In the genomic region with DNA sequence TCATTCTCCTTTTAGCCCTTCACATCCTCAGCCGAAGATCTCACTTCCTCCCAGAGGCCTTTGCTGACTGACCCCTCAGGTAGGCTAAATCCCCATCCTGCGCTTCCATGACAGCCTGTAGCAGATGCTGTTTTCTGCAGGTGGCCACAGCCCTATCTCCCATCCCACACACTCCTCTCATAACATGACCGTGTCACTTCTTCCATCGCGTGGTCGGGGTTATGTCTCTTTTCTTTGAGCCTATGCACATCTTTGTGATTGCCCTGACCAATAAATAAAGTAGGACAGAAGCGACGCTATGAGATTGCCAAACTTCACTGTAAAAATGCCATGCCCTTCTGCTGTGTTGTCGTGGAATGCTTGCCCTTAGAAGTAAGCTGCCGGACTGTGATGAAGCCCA, we compare ENCODE assay signal across 8 cellular contexts. TPM values are rescaled to one million over a fixed set of nuclear protein-coding genes. Genes with fewer than 3 reads are reported as not detected.
A peak's percentile ranks its signal among the peaks of the same experiment; 100 is the strongest.
DNase-seq lines count a peak whose midpoint lies in the region; ATAC-seq and TF ChIP-seq lines count a peak whose summit lies in the region.
"Not testable (repeated sequence)": the region's sequence is repeated elsewhere in the genome, so short reads cannot be mapped to it uniquely, and the experiment has no call there.
"Had no signal": no experiment of that assay in that cellular context is flagged by ENCODE, and none has a peak within 500 bp of the region (broad histone marks: within the 10 kb centered on the region; RNA-seq: fewer than 3 reads in every experiment).

No MANE protein-coding gene starts in this region.

- not testable (repeated sequence) for H3K79me2 ChIP-seq in H9 (ENCODE audit: insufficient read depth, low read length)

- not testable (repeated sequence) for H2AFZ ChIP-seq in H9 (ENCODE audit: low read length)

- not testable (repeated sequence) for H3K18ac ChIP-seq in H9 (ENCODE audit: insufficient read length, low read depth, low read length)

- POLR2A ChIA-PET in activated CD4-positive, alpha-beta T cell treated with anti-CD3 and anti-CD28 coated beads for 36 hours (lab: Charles Lee): not testable (repeated sequence)

- H3K9ac ChIP-seq in H9 (ENCODE audit: extremely low read depth, insufficient read length, low read length): not testable (repeated sequence)

- H3T11ph ChIP-seq in H9 (ENCODE audit: low read length): not testable (repeated sequence)

- H4K20me1 ChIP-seq in H9 (ENCODE audit: control insufficient read depth, insufficient read depth, insufficient read length): not testable (repeated sequence)

- not testable (repeated sequence) for H2AK5ac ChIP-seq in H9 (ENCODE audit: insufficient read length, low read length)

- peak overlapping the region in 2 of 3 experiments; percentile 6 to 42; a peak in 3 of 7 replicates for H3K27ac Mint-ChIP-seq in H9
- H3K27ac Mint-ChIP-seq in activated CD4-positive, alpha-beta T cell treated with anti-CD3 and anti-CD28 coated beads for 36 hours: peak overlapping the region; percentile 78
- peak overlapping the region; percentile 10 for H3K27ac Mint-ChIP-seq in activated naive CD4-positive, alpha-beta T cell treated with anti-CD3 and anti-CD28 coated beads for 36 hours
- H3K27ac Mint-ChIP-seq in effector memory CD8-positive, alpha-beta T cell: peak overlapping the region; percentile 81 to 82
- peak overlapping the region; percentile 46 for H3K27ac Mint-ChIP-seq in neural crest cell (ENCODE audit: unreplicated experiment)
- peak overlapping the region; percentile 69 for H3K27ac Mint-ChIP-seq in stimulated activated memory B cell treated with anti-CD40 and anti-IgM and Interleukin-4, amounts not matched to agents 10 μg/mL and 1 μg/mL and 100 μg/mL, for 72 hours

- not testable (repeated sequence) for H3K4ac ChIP-seq in H9 (ENCODE audit: low read depth, low read length)

- H2BK15ac ChIP-seq in H9 (ENCODE audit: low read depth, low read length): not testable (repeated sequence)

- not testable (repeated sequence) for H2BK5ac ChIP-seq in H9 (ENCODE audit: insufficient read length, low read length)

- no CpG with 5 or more reads among the region's 10 CpGs for WGBS in H9 (ENCODE audit: extremely low coverage, insufficient read length, low lambda C conversion rate)

- not testable (repeated sequence) for DNase-seq in H9; activated CD4-positive, alpha-beta T cell treated with anti-CD3 and anti-CD28 coated beads for 36 hours; activated naive CD4-positive, alpha-beta T cell treated with anti-CD3 and anti-CD28 coated beads for 36 hours; effector memory CD8-positive, alpha-beta T cell; neural crest cell (ENCODE audit: low read depth, low spot score)
- DNase-seq in activated T-cell treated with anti-CD3 and anti-CD28 coated beads for 48 hours (ENCODE audit: low read depth): peak; percentile 26

- H4K91ac ChIP-seq in H9 (ENCODE audit: insufficient read length, low read depth, low read length): not testable (repeated sequence)

- not testable (repeated sequence) for H2BK120ac ChIP-seq in H9 (ENCODE audit: low read depth, low read length, poor library complexity, severe bottlenecking)

- not testable (repeated sequence) for ATAC-seq in activated CD4-positive, alpha-beta T cell treated with anti-CD3 and anti-CD28 coated beads for 36 hours; effector memory CD8-positive, alpha-beta T cell (replicated peaks); stimulated activated memory B cell treated with anti-CD40 and anti-IgM and Interleukin-4, amounts not matched to agents 10 μg/mL and 1 μg/mL and 100 μg/mL, for 72 hours

- H3K79me1 ChIP-seq in H9 (ENCODE audit: insufficient read depth, low read depth, low read length, poor library complexity, severe bottlenecking): not testable (repeated sequence)

- intact Hi-C loops in activated CD4-positive, alpha-beta T cell treated with anti-CD3 and anti-CD28 coated beads for 36 hours (cut with DNase I, micrococcal nuclease): not testable (repeated sequence)
- intact Hi-C loops in activated naive CD4-positive, alpha-beta T cell treated with anti-CD3 and anti-CD28 coated beads for 36 hours (cut with micrococcal nuclease): loop anchor here (2.0 kb wide), 1 partner anchor 85 kb away; a partner anchor contains a TSS

- not testable (repeated sequence) for H3K4me2 ChIP-seq in H9 (ENCODE audit: insufficient read depth, insufficient read length, low read length)

- not testable (repeated sequence) for H3K23ac ChIP-seq in H9 (ENCODE audit: insufficient read length, low read depth, low read length)

- not testable (repeated sequence) for H2BK20ac ChIP-seq in H9 (ENCODE audit: low read depth, low read length, poor library complexity, severe bottlenecking)

- TF ChIP-seq CTCF in H9 (conservative IDR thresholded peaks at IDR 0.05); neural crest cell (conservative IDR thresholded peaks at IDR 0.05): not testable (repeated sequence)

- not testable (repeated sequence) for H3K9me3 ChIP-seq in H9 (ENCODE audit: control insufficient read depth, low read depth, low read length)

- not testable (repeated sequence) for H4K8ac ChIP-seq in H9 (replicated peaks; ENCODE audit: insufficient read length, low read depth, low read length)

- not testable (repeated sequence) for H3K27me3 Mint-ChIP-seq in H9 (ENCODE audit: low read depth); activated CD4-positive, alpha-beta T cell treated with anti-CD3 and anti-CD28 coated beads for 36 hours; activated naive CD4-positive, alpha-beta T cell treated with anti-CD3 and anti-CD28 coated beads for 36 hours (ENCODE audit: low read depth); effector memory CD8-positive, alpha-beta T cell; neural crest cell (ENCODE audit: low read depth); stimulated activated memory B cell treated with anti-CD40 and anti-IgM and Interleukin-4, amounts not matched to agents 10 μg/mL and 1 μg/mL and 100 μg/mL, for 72 hours

- not testable (repeated sequence) for H3K9me3 Mint-ChIP-seq in H9; activated CD4-positive, alpha-beta T cell treated with anti-CD3 and anti-CD28 coated beads for 36 hours (ENCODE audit: low read depth); activated naive CD4-positive, alpha-beta T cell treated with anti-CD3 and anti-CD28 coated beads for 36 hours; effector memory CD8-positive, alpha-beta T cell; neural crest cell; stimulated activated memory B cell treated with anti-CD40 and anti-IgM and Interleukin-4, amounts not matched to agents 10 μg/mL and 1 μg/mL and 100 μg/mL, for 72 hours

- H2BK12ac ChIP-seq in H9 (ENCODE audit: insufficient read length, low read depth, low read length): not testable (repeated sequence)

- H3K36me3 Mint-ChIP-seq in H9 (ENCODE audit: insufficient read depth in 1 of 3, low read depth in 3 of 3) (peaks cover 14 to 46% (median 30%) of the 10 kb centered on the region in 3 experiments; a peak in 6 of 7 replicates), neural crest cell (ENCODE audit: low read depth) (peaks cover 13% of the 10 kb centered on the region)
- peaks cover 46% of the 10 kb centered on the region for H3K36me3 Mint-ChIP-seq in activated CD4-positive, alpha-beta T cell treated with anti-CD3 and anti-CD28 coated beads for 36 hours (ENCODE audit: low read depth)
- peaks cover 22% of the 10 kb centered on the region for H3K36me3 Mint-ChIP-seq in activated naive CD4-positive, alpha-beta T cell treated with anti-CD3 and anti-CD28 coated beads for 36 hours (ENCODE audit: low read depth)
- peaks cover 21% of the 10 kb centered on the region for H3K36me3 Mint-ChIP-seq in effector memory CD8-positive, alpha-beta T cell (ENCODE audit: insufficient read depth)
- peaks cover 37% of the 10 kb centered on the region for H3K36me3 Mint-ChIP-seq in stimulated activated memory B cell treated with anti-CD40 and anti-IgM and Interleukin-4, amounts not matched to agents 10 μg/mL and 1 μg/mL and 100 μg/mL, for 72 hours

- not testable (repeated sequence) for H3K4me1 ChIP-seq in H9 (ENCODE audit: insufficient read depth, low read length)

- not testable (repeated sequence) for H3K27me3 ChIP-seq in H9 (ENCODE audit: insufficient read depth, low read length)

- not testable (repeated sequence) for H3K4me3 Mint-ChIP-seq in H9; activated CD4-positive, alpha-beta T cell treated with anti-CD3 and anti-CD28 coated beads for 36 hours; activated naive CD4-positive, alpha-beta T cell treated with anti-CD3 and anti-CD28 coated beads for 36 hours; effector memory CD8-positive, alpha-beta T cell; neural crest cell; stimulated activated memory B cell treated with anti-CD40 and anti-IgM and Interleukin-4, amounts not matched to agents 10 μg/mL and 1 μg/mL and 100 μg/mL, for 72 hours

- not testable (repeated sequence) for H3K14ac ChIP-seq in H9 (ENCODE audit: insufficient read depth, low read length)

- H3K56ac ChIP-seq in H9 (ENCODE audit: insufficient read length, low read depth, low read length): not testable (repeated sequence)

- not testable (repeated sequence) for H4K5ac ChIP-seq in H9 (ENCODE audit: insufficient read length, low read depth, low read length)

- H3K4me1 Mint-ChIP-seq in H9 (peaks cover 8 to 20% of the 10 kb centered on the region in 2 experiments), neural crest cell (peaks cover 27% of the 10 kb centered on the region)
- H3K4me1 Mint-ChIP-seq in activated CD4-positive, alpha-beta T cell treated with anti-CD3 and anti-CD28 coated beads for 36 hours: peaks cover 38% of the 10 kb centered on the region
- peaks cover 17% of the 10 kb centered on the region for H3K4me1 Mint-ChIP-seq in activated naive CD4-positive, alpha-beta T cell treated with anti-CD3 and anti-CD28 coated beads for 36 hours (ENCODE audit: low read depth)
- H3K4me1 Mint-ChIP-seq in effector memory CD8-positive, alpha-beta T cell (ENCODE audit: low read depth in 2 of 2): peaks cover 12 to 20% of the 10 kb centered on the region in 2 donors
- peaks cover 36% of the 10 kb centered on the region for H3K4me1 Mint-ChIP-seq in stimulated activated memory B cell treated with anti-CD40 and anti-IgM and Interleukin-4, amounts not matched to agents 10 μg/mL and 1 μg/mL and 100 μg/mL, for 72 hours

- not testable (repeated sequence) for H3K23me2 ChIP-seq in H9 (ENCODE audit: insufficient read length, low read depth, low read length, poor library complexity, severe bottlenecking)

- not testable (repeated sequence) for H3K27ac ChIP-seq in H9 (ENCODE audit: insufficient read length, low read depth, low read length)

- CTCF ChIA-PET in activated CD4-positive, alpha-beta T cell treated with anti-CD3 and anti-CD28 coated beads for 36 hours (lab: Charles Lee): interaction anchor here (2.6 kb wide), 1 partner anchor 13 kb away, joined by 9 read pairs; no protein-coding TSS in a partner anchor
- CTCF ChIA-PET in activated naive CD4-positive, alpha-beta T cell treated with anti-CD3 and anti-CD28 coated beads for 36 hours (lab: Charles Lee): interaction anchor here (1.7 to 2.8 kb wide), 2 partner anchors 24 to 75 kb away, joined by 3 to 13 read pairs; no protein-coding TSS in a partner anchor

RNA-seq across cellular contexts. Expression of a gene that starts 11.1 kb away (rescaled TPM):
- total RNA-seq in H9 (2021) (79.0 and 80.2 TPM in 2 replicates), neural crest cell (68.8 and 74.3 TPM in 2 replicates)
- total RNA-seq in activated CD4-positive, alpha-beta T cell treated with anti-CD3 and anti-CD28 coated beads for 36 hours: 10 to 100 TPM; 62.2 to 67.4 TPM
- 10 to 100 TPM; 35.7 to 35.9 TPM for total RNA-seq in activated naive CD4-positive, alpha-beta T cell treated with anti-CD3 and anti-CD28 coated beads for 36 hours

RNA-seq across cellular contexts. Expression of a gene that starts 55.5 kb away (rescaled TPM):
- total RNA-seq in H9 (2021) (0.26 TPM in 1 of 2 replicates, not detected in the other), neural crest cell (0.96 and 1.8 TPM in 2 replicates)
- under 1 TPM; 0.40 to 0.66 TPM for total RNA-seq in activated CD4-positive, alpha-beta T cell treated with anti-CD3 and anti-CD28 coated beads for 36 hours
- total RNA-seq in activated naive CD4-positive, alpha-beta T cell treated with anti-CD3 and anti-CD28 coated beads for 36 hours: under 1 TPM; 0.72 to 0.86 TPM
- total RNA-seq: G401 had no signal

Comparison
In these comparisons a context has a peak if more than half of its experiments do, and no peak if none do; other contexts are left out.
1. H3K27ac Mint-ChIP-seq: peak in every context shown above with its lines; median percentile 82 in effector memory CD8-positive, alpha-beta T cell; 78 in activated CD4-positive, alpha-beta T cell treated with anti-CD3 and anti-CD28 coated beads for 36 hours; 69 in stimulated activated memory B cell treated with anti-CD40 and anti-IgM and Interleukin-4, amounts not matched to agents 10 μg/mL and 1 μg/mL and 100 μg/mL, for 72 hours; 46 in neural crest cell; 24 in H9; 10 in activated naive CD4-positive, alpha-beta T cell treated with anti-CD3 and anti-CD28 coated beads for 36 hours.